Comparison of ENCODE assay signal across 16 cellular contexts in the genomic region with DNA sequence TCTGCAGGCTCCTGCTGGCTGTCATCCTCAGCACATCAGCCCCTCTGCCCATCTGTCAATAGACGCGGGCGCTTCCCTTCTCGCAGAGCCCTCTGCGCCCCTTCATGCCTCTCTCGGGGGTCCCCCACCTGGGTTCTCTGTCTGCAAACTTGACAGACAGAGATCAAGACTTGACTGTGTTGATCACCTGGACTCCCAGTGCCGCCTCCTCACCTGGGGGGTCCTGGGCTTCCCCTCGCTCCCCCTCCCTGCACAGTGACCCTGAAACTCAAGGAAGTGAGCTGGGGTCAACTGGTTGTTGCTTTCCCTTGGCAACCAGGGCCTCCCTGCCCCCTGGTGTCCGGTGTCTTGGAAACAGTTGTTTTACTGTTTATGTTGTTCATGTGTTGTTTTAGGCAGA. TPM values are rescaled to one million over a fixed set of nuclear protein-coding genes. Genes with fewer than 3 reads are reported as not detected.
DNase-seq lines count a peak whose midpoint lies in the region; ATAC-seq and TF ChIP-seq lines count a peak whose summit lies in the region.
"Had no signal": no experiment of that assay in that cellular context is flagged by ENCODE, and none has a peak within 500 bp of the region (broad histone marks: within the 10 kb centered on the region; RNA-seq: fewer than 3 reads in every experiment).

No MANE protein-coding gene starts in this region.

- peaks cover 80% of the 10 kb centered on the region for H3K36me3 ChIP-seq in CD8-positive, alpha-beta T cell (ENCODE audit: insufficient read depth, low read length)
- H3K36me3 ChIP-seq in IMR-90 (ENCODE audit: control insufficient read depth, insufficient read depth, low read length) (peaks cover 80% of the 10 kb centered on the region), colonic mucosa (peaks cover 46% of the 10 kb centered on the region)

- BruUV-seq in IMR-90 (replicated peaks; lab: Mats Ljungman, UMichigan): no TSS peak

- no peak for TF ChIP-seq CTCF in CD8-positive, alpha-beta T cell (IDR thresholded peaks at IDR 0.05)
- TF ChIP-seq CTCF in IMR-90 (conservative IDR thresholded peaks at IDR 0.05; ENCODE audit: low read depth, low read length) (no peak), osteocyte (IDR thresholded peaks at IDR 0.05) (peak; percentile 11), colonic mucosa (IDR thresholded peaks at IDR 0.05) (no peak)

- no peaks in the 10 kb centered on the region for H3K4me1 ChIP-seq in CD8-positive, alpha-beta T cell (ENCODE audit: insufficient read depth, low read length)
- H3K4me1 ChIP-seq in IMR-90 (ENCODE audit: control insufficient read depth, insufficient read depth, low read length) (no peaks in the 10 kb centered on the region), colonic mucosa (no peaks in the 10 kb centered on the region)
- H3K4me1 ChIP-seq: sigmoid colon had no signal

- DNase-seq in CD8-positive, alpha-beta T cell: no peak
- DNase-seq in IMR-90 (no peak), osteocyte (ENCODE audit: extremely low spot score, unreplicated experiment) (no peak), NCI-H510A treated with DMSO at 0.1 percent for 48 hours (lab: John Stamatoyannopoulos, UW) (no peak), colonic mucosa (no peak)
- DNase-seq: activated CD4-positive, alpha-beta T cell treated with anti-CD3 and anti-CD28 coated beads, Interleukin-2, amount 50 U/mL, for 48 hours; activated naive CD8-positive, alpha-beta T cell treated with anti-CD3 and anti-CD28 coated beads, Interleukin-2, amount 50 U/mL, for 24 hours; effector CD8-positive, alpha-beta T cell; hippocampal formation; NCI-H2171 treated with DMSO at 0.1 percent for 48 hours; sigmoid colon; stimulated activated CD4-positive, alpha-beta T cell treated with anti-CD3 and anti-CD28 coated beads, Interleukin-2, amount 100 ng/mL, for 24 hours had no signal

- H2BK5ac ChIP-seq in IMR-90 (ENCODE audit: low read depth, low read length, poor library complexity, severe bottlenecking): no peak overlapping the region

- POLR2A ChIA-PET in CD8-positive, alpha-beta T cell (lab: Charles Lee): interaction anchor here (0.7 kb wide), 1 partner anchor 15 kb away, joined by 3 read pairs; no protein-coding TSS in a partner anchor
- POLR2A ChIA-PET in IMR-90 (lab: Charles Lee; ENCODE audit: unreplicated experiment): no interaction called here

- no peak overlapping the region for H2AFZ ChIP-seq in IMR-90 (replicated peaks; ENCODE audit: low read length, poor library complexity)

- H3K14ac ChIP-seq in IMR-90 (replicated peaks; ENCODE audit: low read depth, low read length): no peak overlapping the region

- H3K9ac ChIP-seq in IMR-90 (ENCODE audit: low read depth, low read length): no peak overlapping the region
- no peak overlapping the region for H3K9ac ChIP-seq in colonic mucosa (ENCODE audit: low read depth in 2 of 2, low read length in 2 of 2)

- no peaks in the 10 kb centered on the region for H3K9me3 ChIP-seq in CD8-positive, alpha-beta T cell (ENCODE audit: low read length)
- H3K9me3 ChIP-seq in IMR-90 (ENCODE audit: control insufficient read depth, insufficient read depth, low read length) (no peaks in the 10 kb centered on the region), colonic mucosa (no peaks in the 10 kb centered on the region)
- H3K9me3 ChIP-seq: sigmoid colon had no signal

- no peak overlapping the region for H3K4me3 ChIP-seq in CD8-positive, alpha-beta T cell (ENCODE audit: low read depth, low read length)
- H3K4me3 ChIP-seq in IMR-90 (ENCODE audit: insufficient read depth, low read depth, low read length) (no peak overlapping the region), colonic mucosa (no peak overlapping the region)
- H3K4me3 ChIP-seq: sigmoid colon had no signal

- H3K4me1 Mint-ChIP-seq in CD8-positive, alpha-beta T cell (ENCODE audit: low read depth): peaks cover 7% of the 10 kb centered on the region
- H3K4me1 Mint-ChIP-seq in dendritic cell treated with granulocyte-macrophage colony-stimulating factor and Interleukin-4, amounts not matched to agents 40 ng/mL and 50 ng/mL, for 4 days (ENCODE audit: low read depth): peaks cover 49% of the 10 kb centered on the region
- H3K4me1 Mint-ChIP-seq in osteocyte (ENCODE audit: unreplicated experiment): no peaks in the 10 kb centered on the region

- H3K9me1 ChIP-seq in IMR-90 (ENCODE audit: insufficient read depth, low read length): peaks cover 5% of the 10 kb centered on the region

- no peak overlapping the region for H3K4ac ChIP-seq in IMR-90 (ENCODE audit: low read depth, low read length)

- dilution Hi-C loops in IMR-90 (cut with HindIII; ENCODE audit: low sequenced_read_pairs, unreplicated experiment): no loop called here

- H3K23ac ChIP-seq in IMR-90 (ENCODE audit: low read depth, low read length): no peak overlapping the region

- no peak overlapping the region for H2AK5ac ChIP-seq in IMR-90 (ENCODE audit: low read depth, low read length)

- H2BK15ac ChIP-seq in IMR-90 (ENCODE audit: low read depth, low read length): no peak overlapping the region

- no peak overlapping the region for H2AK9ac ChIP-seq in IMR-90 (replicated peaks; ENCODE audit: low read depth, low read length, poor library complexity)

- peaks cover 8 to 13% of the 10 kb centered on the region in 2 experiments; a peak in 2 of 4 replicates for H3K79me1 ChIP-seq in IMR-90 (ENCODE audit: low read depth in 1 of 2, low read length in 2 of 2)

- H2BK120ac ChIP-seq in IMR-90 (ENCODE audit: low read depth, low read length): no peak overlapping the region

- no peak for ATAC-seq in CD8-positive, alpha-beta T cell
- ATAC-seq in IMR-90 (ENCODE audit: low read depth) (no peak), GM21825 (IDR thresholded peaks at IDR 0.05; ENCODE audit: unreplicated experiment) (no peak), HG03045 (IDR thresholded peaks at IDR 0.05; ENCODE audit: unreplicated experiment) (no peak)
- ATAC-seq: activated naive CD8-positive, alpha-beta T cell treated with anti-CD3 and anti-CD28 coated beads, Interleukin-2, amount 50 U/mL, for 24 hours had no signal

- no peak overlapping the region for H3K4me2 ChIP-seq in IMR-90 (ENCODE audit: low read depth, low read length)

- no peaks in the 10 kb centered on the region for H3K27me3 ChIP-seq in CD8-positive, alpha-beta T cell (ENCODE audit: insufficient read depth, low read length)
- H3K27me3 ChIP-seq in IMR-90 (ENCODE audit: control insufficient read depth, insufficient read depth, low read length) (no peaks in the 10 kb centered on the region), colonic mucosa (no peaks in the 10 kb centered on the region)
- H3K27me3 ChIP-seq: sigmoid colon had no signal

- H3K9me3 Mint-ChIP-seq in CD8-positive, alpha-beta T cell: no peaks in the 10 kb centered on the region
- no peaks in the 10 kb centered on the region for H3K9me3 Mint-ChIP-seq in dendritic cell treated with granulocyte-macrophage colony-stimulating factor and Interleukin-4, amounts not matched to agents 40 ng/mL and 50 ng/mL, for 4 days
- H3K9me3 Mint-ChIP-seq in osteocyte (ENCODE audit: unreplicated experiment): no peaks in the 10 kb centered on the region
- H3K9me3 Mint-ChIP-seq: activated naive CD8-positive, alpha-beta T cell treated with anti-CD3 and anti-CD28 coated beads, Interleukin-2, amount 50 U/mL, for 24 hours had no signal

- TF ChIP-seq RAD21 in IMR-90 (IDR thresholded peaks at IDR 0.05; ENCODE audit: low read length): no peak

- peaks cover 78% of the 10 kb centered on the region for H3K36me3 Mint-ChIP-seq in CD8-positive, alpha-beta T cell
- H3K36me3 Mint-ChIP-seq in dendritic cell treated with granulocyte-macrophage colony-stimulating factor and Interleukin-4, amounts not matched to agents 40 ng/mL and 50 ng/mL, for 4 days (ENCODE audit: low read depth): peaks cover 100% of the 10 kb centered on the region
- H3K36me3 Mint-ChIP-seq in osteocyte (ENCODE audit: unreplicated experiment): peaks cover 51% of the 10 kb centered on the region

- H3K4me3 Mint-ChIP-seq in CD8-positive, alpha-beta T cell: no peak overlapping the region
- H3K4me3 Mint-ChIP-seq in dendritic cell treated with granulocyte-macrophage colony-stimulating factor and Interleukin-4, amounts not matched to agents 40 ng/mL and 50 ng/mL, for 4 days: no peak overlapping the region
- no peak overlapping the region for H3K4me3 Mint-ChIP-seq in osteocyte (ENCODE audit: unreplicated experiment)
- H3K4me3 Mint-ChIP-seq: activated naive CD8-positive, alpha-beta T cell treated with anti-CD3 and anti-CD28 coated beads, Interleukin-2, amount 50 U/mL, for 24 hours had no signal

- intact Hi-C loops in CD8-positive, alpha-beta T cell (cut with DNase I, micrococcal nuclease): no loop called here
- intact Hi-C loops in IMR-90 (cut with micrococcal nuclease) (no loop called here), colonic mucosa (cut with DNase I) (no loop called here)
- intact Hi-C loops in dendritic cell treated with granulocyte-macrophage colony-stimulating factor and Interleukin-4, amounts not matched to agents 40 ng/mL and 50 ng/mL, for 4 days (cut with micrococcal nuclease): no loop called here

- no CpG with 5 or more reads among the region's 9 CpGs for WGBS in IMR-90 (ENCODE audit: extremely low coverage in 2 of 2, insufficient read length in 1 of 2), 2 experiments

- no peak overlapping the region for H4K8ac ChIP-seq in IMR-90 (ENCODE audit: low read depth in 2 of 2, low read length in 2 of 2)

- peak overlapping the region; percentile 41 for H3K27ac Mint-ChIP-seq in CD8-positive, alpha-beta T cell
- H3K27ac Mint-ChIP-seq in dendritic cell treated with granulocyte-macrophage colony-stimulating factor and Interleukin-4, amounts not matched to agents 40 ng/mL and 50 ng/mL, for 4 days: peak overlapping the region; percentile 43
- no peak overlapping the region for H3K27ac Mint-ChIP-seq in osteocyte (ENCODE audit: unreplicated experiment)
- H3K27ac Mint-ChIP-seq: activated naive CD8-positive, alpha-beta T cell treated with anti-CD3 and anti-CD28 coated beads, Interleukin-2, amount 50 U/mL, for 24 hours had no signal

- CTCF ChIA-PET in CD8-positive, alpha-beta T cell (lab: Charles Lee): interaction anchor here (1.0 kb wide), 1 partner anchor 97 kb away, joined by 3 read pairs; no protein-coding TSS in a partner anchor
- CTCF ChIA-PET in IMR-90 (lab: Yijun Ruan, JAX): interaction anchor here (1.0 kb wide), 1 partner anchor 11 kb away, joined by 3 read pairs; no protein-coding TSS in a partner anchor

- in situ Hi-C loops in IMR-90 (cut with MboI; ENCODE audit: low sequenced_read_pairs): no loop called here

- H2BK20ac ChIP-seq in IMR-90 (ENCODE audit: low read depth, low read length): no peak overlapping the region

- no peaks in the 10 kb centered on the region; the same call in 1 of the 2 replicates for H4K20me1 ChIP-seq in IMR-90 (ENCODE audit: insufficient read depth, low read length)

- no peak overlapping the region for H4K91ac ChIP-seq in IMR-90 (ENCODE audit: insufficient read depth, low read depth, low read length)

- no peaks in the 10 kb centered on the region for H3K27me3 Mint-ChIP-seq in CD8-positive, alpha-beta T cell (ENCODE audit: low read depth)
- H3K27me3 Mint-ChIP-seq in dendritic cell treated with granulocyte-macrophage colony-stimulating factor and Interleukin-4, amounts not matched to agents 40 ng/mL and 50 ng/mL, for 4 days: no peaks in the 10 kb centered on the region
- no peaks in the 10 kb centered on the region for H3K27me3 Mint-ChIP-seq in osteocyte (ENCODE audit: unreplicated experiment)
- H3K27me3 Mint-ChIP-seq: activated naive CD8-positive, alpha-beta T cell treated with anti-CD3 and anti-CD28 coated beads, Interleukin-2, amount 50 U/mL, for 24 hours had no signal

- no peak overlapping the region for H3K56ac ChIP-seq in IMR-90 (ENCODE audit: extremely low read depth, insufficient read depth, low read length)

- no peak overlapping the region for H3K27ac ChIP-seq in CD8-positive, alpha-beta T cell (ENCODE audit: low read depth, low read length)
- H3K27ac ChIP-seq in IMR-90 (ENCODE audit: insufficient read depth, low read length) (no peak overlapping the region), colonic mucosa (no peak overlapping the region)
- H3K27ac ChIP-seq: HL-60, sigmoid colon had no signal

- no peak for TF ChIP-seq POLR2A in IMR-90 (IDR thresholded peaks at IDR 0.05; ENCODE audit: low read depth, low read length)

- H4K5ac ChIP-seq in IMR-90 (ENCODE audit: low read depth, low read length): no peak overlapping the region

- H3K18ac ChIP-seq in IMR-90 (ENCODE audit: low read depth, low read length): no peak overlapping the region

RNA-seq across cellular contexts. Expression of a gene that starts 31.9 kb away (rescaled TPM):
- total RNA-seq in CD8-positive, alpha-beta T cell: 100 to 1,000 TPM; 318 to 336 TPM
- total RNA-seq in IMR-90 (2012; rRNA removed) (36.0 and 37.5 TPM in 2 replicates), osteocyte (106 and 131 TPM in 2 replicates), colonic mucosa (100 to 1,000 TPM in 1 of 2 donors, 10 to 100 TPM in 1; 80.8 to 101 TPM)
- 20.8 and 23.4 TPM in 2 replicates for polyA plus RNA-seq in IMR-90 (2012; rRNA removed)
- 11.3 and 20.0 TPM in 2 replicates for polyA plus RNA-seq in IMR-90 (2012; cell fraction: cytosol; rRNA removed)
- polyA plus RNA-seq in IMR-90 (2012; cell fraction: nucleus; rRNA removed; ENCODE audit: low replicate concordance): 95.6 and 134 TPM in 2 replicates
